8 cellular contexts compared by ENCODE assay signal in the genomic region with DNA sequence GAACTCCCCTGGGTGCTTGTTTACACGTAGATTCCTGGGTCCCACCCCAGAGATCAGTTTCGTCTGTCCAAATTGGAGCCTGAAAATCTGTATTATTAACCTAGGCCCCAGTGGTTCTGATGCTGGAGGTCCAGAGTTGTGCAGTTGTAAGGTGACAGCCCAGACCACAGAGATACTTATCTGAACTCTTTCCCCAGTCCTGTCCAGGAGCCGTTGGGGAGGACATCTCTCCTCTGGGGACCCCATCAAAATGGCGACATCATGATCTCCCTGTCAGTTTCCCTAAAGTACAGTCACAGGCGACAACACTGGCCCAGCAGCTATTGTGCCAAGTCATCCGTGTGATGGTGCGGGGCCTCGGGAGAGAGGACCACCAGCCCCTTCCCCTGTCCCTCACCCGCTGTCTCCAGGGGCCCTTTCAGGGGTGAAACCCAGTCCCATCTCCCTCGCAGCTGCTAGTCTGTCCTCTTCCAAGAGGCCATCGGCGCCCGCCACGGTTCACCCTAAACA. TPM values are rescaled to one million over a fixed set of nuclear protein-coding genes. Genes with fewer than 3 reads are reported as not detected.
DNase-seq lines count a peak whose midpoint lies in the region; ATAC-seq, FAIRE-seq and TF ChIP-seq lines count a peak whose summit lies in the region.

No MANE protein-coding gene starts in this region.

- no peak for FAIRE-seq in GM19239 (lab: Jason Lieb, UNC)

- H2AFZ ChIP-seq in fibroblast of lung (ENCODE audit: low read length): no peak overlapping the region

- TF ChIP-seq CTCF in GM12875 (IDR thresholded peaks at IDR 0.05; ENCODE audit: borderline replicate concordance, insufficient read depth, low read depth, low read length): no peak
- no peak for TF ChIP-seq CTCF in fibroblast of lung (conservative IDR thresholded peaks at IDR 0.05 in 1 of 2, IDR thresholded peaks at IDR 0.05 in 1 of 2; ENCODE audit: low read depth in 1 of 2, low read length in 2 of 2)
- no peak for TF ChIP-seq CTCF in retinal pigment epithelial cell (conservative IDR thresholded peaks at IDR 0.05; ENCODE audit: low read depth, low read length)
- TF ChIP-seq CTCF in lower leg skin (IDR thresholded peaks at IDR 0.05): no peak

- TF ChIP-seq POLR2A in lower leg skin (IDR thresholded peaks at IDR 0.05): no peak

- 45 to 49% methylated on average over 14 of the region's 14 CpGs for WGBS in lower leg skin, 2 donors

- peaks cover 35% of the 10 kb centered on the region for H3K79me2 ChIP-seq in fibroblast of lung (ENCODE audit: control insufficient read depth, insufficient read depth, low read length)

- no peaks in the 10 kb centered on the region for H3K27me3 ChIP-seq in fibroblast of lung (ENCODE audit: control insufficient read depth, insufficient read depth, low read length)

- H4K20me1 ChIP-seq in fibroblast of lung (ENCODE audit: control insufficient read depth, extremely low read depth, insufficient read depth, low read length): no peaks in the 10 kb centered on the region

- no peak for ATAC-seq in HG03571 (IDR thresholded peaks at IDR 0.05; ENCODE audit: unreplicated experiment)

- H3K4me3 ChIP-seq in GM12875 (ENCODE audit: low read depth, low read length): peak overlapping the region; percentile 83
- H3K4me3 ChIP-seq in SK-N-MC: peak overlapping the region; percentile 89
- peak overlapping the region in 3 of 4 experiments; percentile 45 to 84 (median 61) for H3K4me3 ChIP-seq in fibroblast of lung (replicated peaks in 1 of 4; ENCODE audit: control extremely low read depth in 1 of 4, insufficient read depth in 1 of 4, low read depth in 3 of 4, low read length in 4 of 4)
- H3K4me3 ChIP-seq in retinal pigment epithelial cell (ENCODE audit: low read length): peak overlapping the region; percentile 79
- H3K4me3 ChIP-seq in lower leg skin (ENCODE audit: low read depth, poor library complexity, severe bottlenecking): no peak overlapping the region

- DNase-seq in SK-N-MC (ENCODE audit: low read depth, low spot score) (no peak), fibroblast of lung (ENCODE audit: low read depth in 2 of 2) (no peak), retinal pigment epithelial cell (ENCODE audit: low read depth) (no peak), GM19239 (ENCODE audit: insufficient read length, low spot score) (no peak), medulla oblongata (ENCODE audit: extremely low spot score) (no peak), lower leg skin (ENCODE audit: low spot score in 2 of 2) (no peak)

- H3K9me3 ChIP-seq in SK-N-MC (ENCODE audit: low read depth, low read length): no peaks in the 10 kb centered on the region
- no peaks in the 10 kb centered on the region for H3K9me3 ChIP-seq in fibroblast of lung (ENCODE audit: control insufficient read depth, insufficient read depth, low read depth, low read length)

- H3K4me1 ChIP-seq in fibroblast of lung (ENCODE audit: control insufficient read depth, extremely low read depth, insufficient read depth, low read length): peaks cover 17% of the 10 kb centered on the region

- H3K27ac ChIP-seq in SK-N-MC (no peak overlapping the region), fibroblast of lung (ENCODE audit: insufficient read depth, low read length) (peak overlapping the region; percentile 34)

- peak overlapping the region; percentile 49 for H3K4me2 ChIP-seq in fibroblast of lung (ENCODE audit: extremely low read depth, insufficient read depth, low read length)

- H3K36me3 ChIP-seq in SK-N-MC (ENCODE audit: insufficient read depth, low read length) (no peaks in the 10 kb centered on the region), fibroblast of lung (ENCODE audit: control insufficient read depth, insufficient read depth, low read length) (no peaks in the 10 kb centered on the region)

- H3K9ac ChIP-seq in SK-N-MC (ENCODE audit: insufficient read length) (no peak overlapping the region), fibroblast of lung (ENCODE audit: insufficient read depth, low read length) (peak overlapping the region; percentile 85)

- intact Hi-C loops in lower leg skin (cut with DNase I; ENCODE audit: low total_unique reads): no loop called here

RNA-seq across cellular contexts. Expression of a gene that starts 0.7 kb away (rescaled TPM):
- 14.1 and 14.9 TPM in 2 replicates for total RNA-seq in fibroblast of lung
- 23.5 and 33.7 TPM in 2 replicates for polyA plus RNA-seq in fibroblast of lung
- 34.1 and 51.5 TPM in 2 replicates for polyA plus RNA-seq in fibroblast of lung (2012)
- polyA minus RNA-seq in fibroblast of lung (ENCODE audit: low replicate concordance): 11.6 and 16.3 TPM in 2 replicates
- total RNA-seq in lower leg skin: 10 to 100 TPM; 38.9 to 55.7 (median 43.5) TPM

RNA-seq across cellular contexts. Expression of a gene that starts 29.3 kb away (rescaled TPM):
- not detected in 2 replicates for total RNA-seq in fibroblast of lung
- not detected in 2 replicates for polyA plus RNA-seq in fibroblast of lung
- not detected in 2 replicates for polyA plus RNA-seq in fibroblast of lung (2012)
- polyA minus RNA-seq in fibroblast of lung (ENCODE audit: low replicate concordance): not detected in 2 replicates
- not detected for total RNA-seq in lower leg skin

RNA-seq across cellular contexts. Expression of a gene that starts 47.6 kb away (rescaled TPM):
- total RNA-seq in fibroblast of lung (not detected in 2 replicates), lower leg skin (not detected)
- polyA plus RNA-seq in fibroblast of lung: not detected in 2 replicates
- not detected in 2 replicates for polyA plus RNA-seq in fibroblast of lung (2012)
- not detected in 2 replicates for polyA minus RNA-seq in fibroblast of lung (ENCODE audit: low replicate concordance)
